10 cellular contexts compared by ENCODE assay signal in genomic region chr2:64978514-64979268, GRCh38. TPM values are rescaled to one million over a fixed set of nuclear protein-coding genes. Genes with fewer than 3 reads are reported as not detected.
DNase-seq lines count a peak whose midpoint lies in the region; ATAC-seq and TF ChIP-seq lines count a peak whose summit lies in the region.
"Had no signal": no experiment of that assay in that cellular context is flagged by ENCODE, and none has a peak within 500 bp of the region (broad histone marks: within the 10 kb centered on the region; RNA-seq: fewer than 3 reads in every experiment).

No MANE protein-coding gene starts in this region.

- in situ Hi-C loops in brain microvascular endothelial cell (cut with HindIII; ENCODE audit: low pct_ligation_motif_present, low sequenced_read_pairs), result no loop called here

- H3K9me3 ChIP-seq in WERI-Rb-1 (ENCODE audit: severe bottlenecking), result no peaks in the 10 kb centered on the region

- no peak for ATAC-seq in GM18517 (IDR thresholded peaks at IDR 0.05; ENCODE audit: unreplicated experiment)

- H3K36me3 ChIP-seq in brain microvascular endothelial cell (replicated peaks) (no peaks in the 10 kb centered on the region), WERI-Rb-1 (no peaks in the 10 kb centered on the region)

- DNase-seq in SKM-1 treated with dmso at 0.1 percent for 144 hours (lab: John Stamatoyannopoulos, UW; ENCODE audit: unreplicated experiment), result peak; percentile 9
- DNase-seq in SKM-1 (lab: John Stamatoyannopoulos, UW; ENCODE audit: unreplicated experiment), result no peak
- peak; percentile 52 for DNase-seq in LHCN-M2 (ENCODE audit: low read depth)
- DNase-seq in brain microvascular endothelial cell, result peak; percentile 29
- no peak for DNase-seq in retinal pigment epithelial cell (ENCODE audit: low read depth)
- no peak for DNase-seq in WERI-Rb-1
- DNase-seq in NCI-H524 treated with DMSO at 0.1 percent for 48 hours (lab: John Stamatoyannopoulos, UW), result no peak
- DNase-seq: C1 segment of cervical spinal cord, NCI-H1694 had no signal

- no peaks in the 10 kb centered on the region for H3K27me3 ChIP-seq in brain microvascular endothelial cell (replicated peaks)
- no peaks in the 10 kb centered on the region for H3K27me3 ChIP-seq in WERI-Rb-1 (ENCODE audit: insufficient read depth, low read depth, severe bottlenecking)

- H3K27ac ChIP-seq in brain microvascular endothelial cell (no peak overlapping the region), WERI-Rb-1 (no peak overlapping the region)

- peak; percentile 27 for TF ChIP-seq CTCF in brain microvascular endothelial cell (IDR thresholded peaks at IDR 0.05; ENCODE audit: low read depth, low read length, missing control alignments)
- TF ChIP-seq CTCF in retinal pigment epithelial cell (conservative IDR thresholded peaks at IDR 0.05; ENCODE audit: low read depth, low read length), result peak; percentile 25
- TF ChIP-seq CTCF in WERI-Rb-1 (IDR thresholded peaks at IDR 0.05; ENCODE audit: low read depth, low read length), result no peak

- no peak overlapping the region for H3K4me3 ChIP-seq in brain microvascular endothelial cell (ENCODE audit: low read depth, low read length)
- H3K4me3 ChIP-seq in retinal pigment epithelial cell (ENCODE audit: low read length), result no peak overlapping the region
- H3K4me3 ChIP-seq in WERI-Rb-1 (ENCODE audit: low read depth, low read length), result no peak overlapping the region

RNA-seq across cellular contexts. Expression of gene SLC1A4, which starts 10.5 kb away (rescaled TPM):
- 2.8 and 4.0 TPM in 2 replicates for total RNA-seq in LHCN-M2 (2014; rRNA removed)
- 6.0 TPM for polyA plus RNA-seq in LHCN-M2 (2012)

Comparison
In these comparisons a context has a peak if more than half of its experiments do, and no peak if none do; other contexts are left out.
1. DNase-seq: peak in SKM-1 treated with dmso at 0.1 percent for 144 hours (single experiment), LHCN-M2 (single experiment) and brain microvascular endothelial cell (single experiment); none in SKM-1 (single experiment), retinal pigment epithelial cell (single experiment), WERI-Rb-1 (single experiment) and NCI-H524 treated with DMSO at 0.1 percent for 48 hours (single experiment).